In genomic region chr17:40559016-40559853, GRCh38 we compare ENCODE assay signal across 10 cellular contexts. TPM values are rescaled to one million over a fixed set of nuclear protein-coding genes. Genes with fewer than 3 reads are reported as not detected.
DNase-seq lines count a peak whose midpoint lies in the region; ATAC-seq and TF ChIP-seq lines count a peak whose summit lies in the region.
"Had no signal": no experiment of that assay in that cellular context is flagged by ENCODE, and none has a peak within 500 bp of the region (broad histone marks: within the 10 kb centered on the region; RNA-seq: fewer than 3 reads in every experiment).

No MANE protein-coding gene starts in this region.

- ATAC-seq in left ventricle myocardium superior (no peak), upper lobe of right lung (no peak), HG02870 (IDR thresholded peaks at IDR 0.05; ENCODE audit: unreplicated experiment) (no peak)

- H3K4me3 ChIP-seq in upper lobe of right lung = no peak overlapping the region
- H3K4me3 ChIP-seq: cardiac muscle cell had no signal

- no peak for TF ChIP-seq CTCF in brain (conservative IDR thresholded peaks at IDR 0.05)
- no peak for TF ChIP-seq CTCF in upper lobe of right lung (IDR thresholded peaks at IDR 0.05)

- peaks cover 61% of the 10 kb centered on the region for H3K4me1 Mint-ChIP-seq in brain

- H3K9me3 Mint-ChIP-seq in brain = peaks cover 0 to 4% (median 0%) of the 10 kb centered on the region in 5 experiments

- DNase-seq in cardiac septum (ENCODE audit: low spot score) (peak; percentile 76), left ventricle myocardium superior (no peak), middle frontal gyrus (ENCODE audit: extremely low spot score, low spot score) (peak; percentile 23), upper lobe of right lung (peak; percentile 53), DMS114 treated with DMSO at 0.1 percent for 48 hours (lab: John Stamatoyannopoulos, UW; ENCODE audit: unreplicated experiment) (no peak), DMS79 treated with DMSO at 0.1 percent for 48 hours (lab: John Stamatoyannopoulos, UW) (no peak)

- H3K27ac ChIP-seq in upper lobe of right lung = peak overlapping the region; percentile 66

- H3K27me3 ChIP-seq in upper lobe of right lung = no peaks in the 10 kb centered on the region
- H3K27me3 ChIP-seq: cardiac muscle cell had no signal

- no peak overlapping the region for H3K4me3 Mint-ChIP-seq in brain

- peak overlapping the region in 3 of 5 experiments; percentile 87 to 94 (median 91) for H3K27ac Mint-ChIP-seq in brain

- intact Hi-C loops in cardiac septum (cut with DNase I) = loop anchor here (2.0 kb wide), 1 partner anchor 116 kb away; the partner anchor contains the start of gene IGFBP4
- intact Hi-C loops in left ventricle myocardium superior (cut with micrococcal nuclease) = no loop called here
- intact Hi-C loops in upper lobe of right lung (cut with DNase I) = loop anchor here (5.0 kb wide), 1 partner anchor 117 kb away; the partner anchor contains the start of gene IGFBP4

- no peaks in the 10 kb centered on the region for H3K36me3 ChIP-seq in upper lobe of right lung
- H3K36me3 ChIP-seq: cardiac muscle cell had no signal

- H3K4me1 ChIP-seq in upper lobe of right lung = peaks cover 37% of the 10 kb centered on the region

- H3K27me3 Mint-ChIP-seq in brain = peaks cover 24% of the 10 kb centered on the region

- H3K9me3 ChIP-seq in upper lobe of right lung = no peaks in the 10 kb centered on the region
- H3K9me3 ChIP-seq: Caco-2 had no signal

- no peaks in the 10 kb centered on the region for H3K36me3 Mint-ChIP-seq in brain

RNA-seq across cellular contexts. Expression of gene CCR7, which starts 6.0 kb away (rescaled TPM):
- total RNA-seq in cardiac septum (0.32 TPM), left ventricle myocardium superior (0.22 TPM), upper lobe of right lung (1.1 TPM)
- not detected for polyA plus RNA-seq in brain (ENCODE audit: insufficient read depth, low read depth, low replicate concordance)
- total RNA-seq: Caco-2, cardiac muscle cell had no signal
- polyA plus RNA-seq: cardiac muscle cell had no signal

RNA-seq across cellular contexts. Expression of gene TNS4, which starts 57.8 kb away (rescaled TPM):
- total RNA-seq in cardiac septum (not detected), left ventricle myocardium superior (not detected), upper lobe of right lung (0.78 TPM)
- not detected for polyA plus RNA-seq in brain (ENCODE audit: insufficient read depth, low read depth, low replicate concordance)
- total RNA-seq: Caco-2, cardiac muscle cell had no signal
- polyA plus RNA-seq: cardiac muscle cell had no signal

Comparison
In these comparisons a context has a peak if more than half of its experiments do, and no peak if none do; other contexts are left out.
1. DNase-seq: peak in cardiac septum (single experiment), middle frontal gyrus (single experiment) and upper lobe of right lung (single experiment); none in left ventricle myocardium superior (single experiment), DMS114 treated with DMSO at 0.1 percent for 48 hours (single experiment) and DMS79 treated with DMSO at 0.1 percent for 48 hours (single experiment).